Comparison of ENCODE assay signal across 18 cellular contexts in genomic region chr15:91944334-91944733, GRCh38.
DNase-seq lines count a peak whose midpoint lies in the region; TF ChIP-seq lines count a peak whose summit lies in the region.
"Had no signal": no experiment of that assay in that cellular context is flagged by ENCODE, and none has a peak within 500 bp of the region (broad histone marks: within the 10 kb centered on the region; RNA-seq: fewer than 3 reads in every experiment).

No MANE protein-coding gene starts in this region.

- H3K9me3 ChIP-seq in H9 (ENCODE audit: control insufficient read depth, low read depth, low read length), result no peaks in the 10 kb centered on the region
- H3K9me3 ChIP-seq: mucosa of descending colon, thoracic aorta had no signal

- CTCF ChIA-PET in RWPE1 (lab: Yijun Ruan, JAX), result interaction anchor here (0.5 kb wide), 1 partner anchor 12 kb away, joined by 3 read pairs; no protein-coding TSS in a partner anchor

- no peak overlapping the region for H3K4ac ChIP-seq in H9 (ENCODE audit: low read depth, low read length)

- no peak overlapping the region for H2BK120ac ChIP-seq in H9 (ENCODE audit: low read depth, low read length, poor library complexity, severe bottlenecking)

- no peaks in the 10 kb centered on the region for H3K27me3 ChIP-seq in H9 (ENCODE audit: insufficient read depth, low read length)

- no peaks in the 10 kb centered on the region for H3K23me2 ChIP-seq in H9 (ENCODE audit: insufficient read length, low read depth, low read length, poor library complexity, severe bottlenecking)

- H3K56ac ChIP-seq in H9 (ENCODE audit: insufficient read length, low read depth, low read length), result no peak overlapping the region

- no peak overlapping the region for H2BK12ac ChIP-seq in H9 (ENCODE audit: insufficient read length, low read depth, low read length)

- TF ChIP-seq CTCF in CD14-positive monocyte (IDR thresholded peaks at IDR 0.05) (no peak), RWPE1 (conservative IDR thresholded peaks at IDR 0.05; ENCODE audit: low read depth) (no peak), H9 (conservative IDR thresholded peaks at IDR 0.05) (no peak)

- H3K9ac ChIP-seq in H9 (ENCODE audit: extremely low read depth, insufficient read length, low read length), result no peak overlapping the region

- H4K91ac ChIP-seq in H9 (ENCODE audit: insufficient read length, low read depth, low read length), result no peak overlapping the region

- no peak overlapping the region for H3K4me2 ChIP-seq in H9 (ENCODE audit: insufficient read depth, insufficient read length, low read length)

- peaks cover 4% of the 10 kb centered on the region; the same call in 1 of the 2 replicates for H3K4me1 ChIP-seq in H9 (ENCODE audit: insufficient read depth, low read length)

- no peak overlapping the region for H4K5ac ChIP-seq in H9 (ENCODE audit: insufficient read length, low read depth, low read length)

- H3K79me2 ChIP-seq in H9 (ENCODE audit: insufficient read depth, low read length), result no peaks in the 10 kb centered on the region

- DNase-seq in CD14-positive monocyte (ENCODE audit: low spot score), result no peak
- no peak for DNase-seq in RWPE1 (ENCODE audit: low spot score)
- DNase-seq in head of caudate nucleus, result peak in 22 of 42 donors; percentile 14 to 74 (median 38)
- peak; percentile 49 for DNase-seq in pons (ENCODE audit: low spot score)
- no peak for DNase-seq in SW480 (ENCODE audit: low spot score)
- DNase-seq in H9, result no peak
- no peak for DNase-seq in NOMO-1 (lab: John Stamatoyannopoulos, UW; ENCODE audit: unreplicated experiment in 2 of 2)
- no peak for DNase-seq in retina
- DNase-seq: activated CD8-positive, alpha-beta T cell treated with anti-CD3 and anti-CD28 coated beads for 36 hours; activated naive CD4-positive, alpha-beta T cell treated with anti-CD3 and anti-CD28 coated beads, Interleukin-2, amount 10 ng/mL, durations not matched to agents 7 days and 5 days; activated T-cell treated with anti-CD3 and anti-CD28 coated beads, Interleukin-2, amount 50 U/mL, for 1 hour; CD4-positive, alpha-beta memory T cell; effector CD8-positive, alpha-beta T cell; left colon; mucosa of descending colon; NCI-H345; T-helper 9 cell had no signal

- no peak overlapping the region for H2BK15ac ChIP-seq in H9 (ENCODE audit: low read depth, low read length)

- H3K36me3 Mint-ChIP-seq in CD14-positive monocyte (peaks cover 0 to 4% of the 10 kb centered on the region in 2 donors), H9 (ENCODE audit: insufficient read depth in 1 of 3, low read depth in 3 of 3) (peaks cover 0 to 4% (median 3%) of the 10 kb centered on the region in 3 experiments; a peak in 2 of 7 replicates)
- H3K36me3 Mint-ChIP-seq: activated naive CD4-positive, alpha-beta T cell treated with anti-CD3 and anti-CD28 coated beads, Interleukin-2, amount 10 ng/mL, durations not matched to agents 7 days and 5 days had no signal

- H3K18ac ChIP-seq in H9 (ENCODE audit: insufficient read length, low read depth, low read length), result no peak overlapping the region

- no CpG with 5 or more reads among the region's 7 CpGs for WGBS in H9 (ENCODE audit: extremely low coverage, insufficient read length, low lambda C conversion rate)

- H2AFZ ChIP-seq in H9 (ENCODE audit: low read length), result no peak overlapping the region

- H3K9me3 Mint-ChIP-seq in CD14-positive monocyte (peaks cover 0 to 1% (median 0%) of the 10 kb centered on the region in 7 donors), H9 (no peaks in the 10 kb centered on the region)
- H3K9me3 Mint-ChIP-seq: activated CD8-positive, alpha-beta T cell treated with anti-CD3 and anti-CD28 coated beads for 36 hours; activated naive CD4-positive, alpha-beta T cell treated with anti-CD3 and anti-CD28 coated beads, Interleukin-2, amount 10 ng/mL, durations not matched to agents 7 days and 5 days; CD4-positive, alpha-beta memory T cell had no signal

- H3K4me1 Mint-ChIP-seq in CD14-positive monocyte (peaks cover 100% of the 10 kb centered on the region), H9 (peaks cover 70 to 78% of the 10 kb centered on the region in 2 experiments)

- no peak overlapping the region for H2BK5ac ChIP-seq in H9 (ENCODE audit: insufficient read length, low read length)

- H4K8ac ChIP-seq in H9 (replicated peaks; ENCODE audit: insufficient read length, low read depth, low read length), result no peak overlapping the region

- H3K79me1 ChIP-seq in H9 (ENCODE audit: insufficient read depth, low read depth, low read length, poor library complexity, severe bottlenecking), result peaks cover 3% of the 10 kb centered on the region

- H3K27ac Mint-ChIP-seq in CD14-positive monocyte (peak overlapping the region; percentile 93 to 99 (median 98)), H9 (no peak overlapping the region; a peak in 1 of 7 replicates)
- H3K27ac Mint-ChIP-seq: activated CD8-positive, alpha-beta T cell treated with anti-CD3 and anti-CD28 coated beads for 36 hours; activated naive CD4-positive, alpha-beta T cell treated with anti-CD3 and anti-CD28 coated beads, Interleukin-2, amount 10 ng/mL, durations not matched to agents 7 days and 5 days had no signal

- intact Hi-C loops in CD14-positive monocyte (cut with micrococcal nuclease), result loop anchor here (5.0 to 10.0 kb wide), 3 partner anchors 82 to 130 kb away; partner anchors contain the start of gene SLCO3A1 (in 1 of the 2)
- intact Hi-C loops in head of caudate nucleus (cut with DNase I), result loop anchor here (10.0 kb wide), 2 partner anchors 90 to 130 kb away; partner anchors contain the start of gene SLCO3A1

- H2BK20ac ChIP-seq in H9 (ENCODE audit: low read depth, low read length, poor library complexity, severe bottlenecking), result no peak overlapping the region

- H2AK5ac ChIP-seq in H9 (ENCODE audit: insufficient read length, low read length), result no peak overlapping the region

- no peak overlapping the region for H3K14ac ChIP-seq in H9 (ENCODE audit: insufficient read depth, low read length)

- H3K4me3 Mint-ChIP-seq in CD14-positive monocyte, result no peak overlapping the region
- H3K4me3 Mint-ChIP-seq in H9, result no peak overlapping the region
- H3K4me3 Mint-ChIP-seq: activated CD8-positive, alpha-beta T cell treated with anti-CD3 and anti-CD28 coated beads for 36 hours; activated naive CD4-positive, alpha-beta T cell treated with anti-CD3 and anti-CD28 coated beads, Interleukin-2, amount 10 ng/mL, durations not matched to agents 7 days and 5 days; CD4-positive, alpha-beta memory T cell had no signal

- POLR2A ChIA-PET in RWPE1 (lab: Yijun Ruan, JAX; ENCODE audit: low non-redundant PET), result no interaction called here

- no peak overlapping the region for H3T11ph ChIP-seq in H9 (ENCODE audit: low read length)

- H3K23ac ChIP-seq in H9 (ENCODE audit: insufficient read length, low read depth, low read length), result no peak overlapping the region

- H4K20me1 ChIP-seq in H9 (ENCODE audit: control insufficient read depth, insufficient read depth, insufficient read length), result no peaks in the 10 kb centered on the region

- H3K27me3 Mint-ChIP-seq in CD14-positive monocyte (ENCODE audit: low read depth in 3 of 3), result peaks cover 0 to 2% (median 0%) of the 10 kb centered on the region in 3 donors
- no peaks in the 10 kb centered on the region for H3K27me3 Mint-ChIP-seq in H9 (ENCODE audit: low read depth)
- H3K27me3 Mint-ChIP-seq: activated naive CD4-positive, alpha-beta T cell treated with anti-CD3 and anti-CD28 coated beads, Interleukin-2, amount 10 ng/mL, durations not matched to agents 7 days and 5 days; CD4-positive, alpha-beta memory T cell had no signal

- H3K27ac ChIP-seq in RWPE1 (peak overlapping the region; percentile 38), H9 (ENCODE audit: insufficient read length, low read depth, low read length) (no peak overlapping the region)
- H3K27ac ChIP-seq: thoracic aorta had no signal

Comparison
In these comparisons a context has a peak if more than half of its experiments do, and no peak if none do; other contexts are left out.
1. DNase-seq: peak in head of caudate nucleus (22 of 42) and pons (single experiment); none in CD14-positive monocyte (single experiment), RWPE1 (single experiment), SW480 (single experiment), H9 (single experiment), NOMO-1 (0 of 2) and retina (single experiment).
2. H3K27ac Mint-ChIP-seq: peak in CD14-positive monocyte (7 of 7); none in H9 (0 of 3).